In the genomic region with DNA sequence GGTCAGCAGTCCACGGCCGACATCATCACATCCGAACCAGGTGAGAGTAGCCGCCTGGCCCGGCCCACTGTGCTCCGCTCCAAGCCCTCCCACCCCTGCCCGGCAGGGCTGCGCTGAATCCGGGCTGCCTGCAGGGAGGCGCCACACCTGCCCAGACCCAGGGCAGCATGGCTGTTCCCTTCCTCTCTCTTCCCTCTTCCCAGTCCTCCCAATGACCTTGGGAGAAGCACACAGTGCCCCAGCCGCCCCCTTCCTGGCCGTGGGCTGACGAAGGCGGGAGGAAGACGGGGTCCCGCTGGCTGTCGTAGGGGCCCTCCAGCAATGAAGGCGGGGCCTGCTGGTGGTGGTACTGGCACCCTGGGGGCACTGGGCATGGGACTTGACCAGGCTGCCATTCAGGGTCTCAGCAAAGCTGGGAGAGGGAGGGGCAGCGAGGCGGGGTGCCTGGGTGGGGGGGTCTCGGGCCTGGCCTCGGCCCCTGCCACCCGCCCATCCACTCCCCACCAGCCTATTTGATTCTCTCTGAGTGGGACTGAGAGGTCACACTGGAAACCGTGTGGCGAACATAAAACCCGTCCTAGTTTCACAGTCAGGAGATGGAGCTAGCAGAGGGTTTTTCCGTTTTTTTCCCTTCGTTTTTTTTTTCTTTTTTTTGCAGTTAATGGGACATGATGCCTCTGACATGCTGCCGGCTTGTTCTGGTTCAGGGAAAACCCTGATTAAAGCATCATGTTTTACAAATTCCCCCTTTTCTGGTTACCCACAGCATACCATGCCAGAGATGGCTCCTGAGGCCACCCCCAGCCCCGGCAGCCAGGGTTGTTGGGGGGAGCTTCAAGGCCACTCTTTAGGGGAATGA, we compare ENCODE assay signal across 30 cellular contexts. TPM values are rescaled to one million over a fixed set of nuclear protein-coding genes. Genes with fewer than 3 reads are reported as not detected.
DNase-seq lines count a peak whose midpoint lies in the region; ATAC-seq, FAIRE-seq and TF ChIP-seq lines count a peak whose summit lies in the region.
"Had no signal": no experiment of that assay in that cellular context is flagged by ENCODE, and none has a peak within 500 bp of the region (broad histone marks: within the 10 kb centered on the region; RNA-seq: fewer than 3 reads in every experiment).

No MANE protein-coding gene starts in this region.

- H3K27ac ChIP-seq in osteoblast (ENCODE audit: low read depth, low read length) = no peak overlapping the region
- H3K27ac ChIP-seq: colonic mucosa, gastrocnemius medialis, hepatocyte, prostate gland, RWPE1 had no signal

- DNase-seq in HFFc6 (no peak), amniotic stem cell (lab: John Stamatoyannopoulos, UW) (peak; percentile 16), kidney epithelial cell (ENCODE audit: low read depth) (no peak), NCI-H526 (lab: John Stamatoyannopoulos, UW) (no peak), osteoblast (ENCODE audit: insufficient read length, low spot score, missing footprints) (no peak), MG63 (no peak)
- DNase-seq: activated CD4-positive, alpha-beta T cell treated with anti-CD3 and anti-CD28 coated beads for 1 hour; activated CD8-positive, alpha-beta T cell treated with anti-CD3 and anti-CD28 coated beads, Interleukin-2, amount 10 ng/mL, durations not matched to agents 7 days and 5 days; aorta; colonic mucosa; effector memory CD8-positive, alpha-beta T cell; gastrocnemius medialis; Kasumi-1; NCI-H1694 treated with DMSO at 0.1 percent for 48 hours; NCI-H82; stimulated activated CD4-positive, alpha-beta T cell treated with anti-CD3 and anti-CD28 coated beads, Interleukin-4, amount 100 ng/mL, for 4 hours had no signal

- H3K27me3 ChIP-seq in kidney epithelial cell (ENCODE audit: control insufficient read depth, insufficient read depth, low read length) = no peaks in the 10 kb centered on the region
- no peaks in the 10 kb centered on the region for H3K27me3 ChIP-seq in osteoblast (ENCODE audit: insufficient read depth, low read length)
- no peaks in the 10 kb centered on the region for H3K27me3 ChIP-seq in MG63
- H3K27me3 ChIP-seq: colonic mucosa, gastrocnemius medialis, hepatocyte had no signal

- FAIRE-seq in G401.6 (lab: Jason Lieb, UNC) = peak; percentile 15
- FAIRE-seq: D721Med had no signal

- H3K4me2 ChIP-seq in osteoblast (ENCODE audit: insufficient read depth, low read length) = no peak overlapping the region
- H3K4me2 ChIP-seq: hepatocyte had no signal

- H3K36me3 Mint-ChIP-seq in HFFc6 (ENCODE audit: low read depth) = no peaks in the 10 kb centered on the region
- H3K36me3 Mint-ChIP-seq: activated naive CD4-positive, alpha-beta T cell treated with anti-CD3 and anti-CD28 coated beads, Interleukin-2, amount 50 U/mL, for 72 hours; memory B cell; stimulated activated memory B cell treated with anti-CD40 and anti-IgM and Interleukin-4, amounts not matched to agents 10 μg/mL and 1 μg/mL and 100 μg/mL, for 72 hours had no signal

- H3K9me3 Mint-ChIP-seq in HFFc6 = no peaks in the 10 kb centered on the region
- H3K9me3 Mint-ChIP-seq: activated naive CD4-positive, alpha-beta T cell treated with anti-CD3 and anti-CD28 coated beads, Interleukin-2, amount 50 U/mL, for 72 hours; activated T-helper 2 cell treated with anti-CD3 and anti-CD28 coated beads, Interferon-gamma antibody, Interleukin-2, Interleukin-4, amounts not matched to agents 10 μg/mL and 5 μg/mL and 100 μg/mL, durations not matched to agents 14 hours and 24 hours and 36 hours; effector memory CD8-positive, alpha-beta T cell; memory B cell; stimulated activated memory B cell treated with anti-CD40 and anti-IgM and Interleukin-4, amounts not matched to agents 10 μg/mL and 1 μg/mL and 100 μg/mL, for 72 hours; T-helper 1 cell treated with Interleukin-12 subunit alpha and Interleukin-12 subunit beta and Interleukin-4 antibody, amounts not matched to agents 30 μg/mL and 1 μg/mL, for 36 hours had no signal

- no peak for ATAC-seq in GM21619 (IDR thresholded peaks at IDR 0.05; ENCODE audit: unreplicated experiment)
- ATAC-seq: activated CD8-positive, alpha-beta T cell treated with anti-CD3 and anti-CD28 coated beads, Interleukin-2, amount 10 ng/mL, durations not matched to agents 7 days and 5 days; activated naive CD4-positive, alpha-beta T cell treated with anti-CD3 and anti-CD28 coated beads, Interleukin-2, amount 50 U/mL, for 72 hours; effector memory CD8-positive, alpha-beta T cell; esophagus mucosa; gastrocnemius medialis; left lobe of liver; stimulated activated memory B cell treated with anti-CD40 and anti-IgM and Interleukin-4, amounts not matched to agents 10 μg/mL and 1 μg/mL and 100 μg/mL, for 72 hours had no signal

- no peaks in the 10 kb centered on the region for H3K4me1 Mint-ChIP-seq in HFFc6 (ENCODE audit: low read depth)
- H3K4me1 Mint-ChIP-seq: CD14-positive monocyte; memory B cell; stimulated activated memory B cell treated with anti-CD40 and anti-IgM and Interleukin-4, amounts not matched to agents 10 μg/mL and 1 μg/mL and 100 μg/mL, for 72 hours had no signal

- H3K9me3 ChIP-seq in osteoblast (ENCODE audit: low read depth, low read length) = no peaks in the 10 kb centered on the region
- no peaks in the 10 kb centered on the region for H3K9me3 ChIP-seq in MG63
- H3K9me3 ChIP-seq: colonic mucosa, gastrocnemius medialis, prostate gland had no signal

- H4K20me1 ChIP-seq in osteoblast (ENCODE audit: insufficient read depth, low read length) = no peaks in the 10 kb centered on the region

- no peak overlapping the region for H2AFZ ChIP-seq in osteoblast (ENCODE audit: low read length)
- H2AFZ ChIP-seq: hepatocyte had no signal

- H3K36me3 ChIP-seq in kidney epithelial cell (ENCODE audit: control insufficient read depth, insufficient read depth, low read length) (no peaks in the 10 kb centered on the region), osteoblast (ENCODE audit: insufficient read depth, low read length) (no peaks in the 10 kb centered on the region), MG63 (peaks cover 13% of the 10 kb centered on the region)
- H3K36me3 ChIP-seq: gastrocnemius medialis, prostate gland had no signal

- H3K79me2 ChIP-seq in osteoblast (ENCODE audit: insufficient read depth, low read length) = no peaks in the 10 kb centered on the region
- H3K79me2 ChIP-seq: hepatocyte had no signal

- H3K4me3 ChIP-seq in kidney epithelial cell (ENCODE audit: low read depth, low read length) (no peak overlapping the region), osteoblast (ENCODE audit: insufficient read depth, low read length) (no peak overlapping the region), MG63 (no peak overlapping the region)
- H3K4me3 ChIP-seq: colonic mucosa, gastrocnemius medialis, hepatocyte, prostate gland had no signal

- TF ChIP-seq CTCF in HFFc6 (IDR thresholded peaks at IDR 0.05) (peak; percentile 21; the same call in 1 of the 2 replicates), kidney epithelial cell (IDR thresholded peaks at IDR 0.05; ENCODE audit: insufficient read depth, low read length, poor library complexity, severe bottlenecking) (peak; percentile 19), osteoblast (IDR thresholded peaks at IDR 0.05; ENCODE audit: extremely low read depth, low read depth, low read length) (no peak)

- peaks cover 2% of the 10 kb centered on the region for H3K27me3 Mint-ChIP-seq in HFFc6 (ENCODE audit: insufficient read depth)

- H3K27ac Mint-ChIP-seq in HFFc6 = no peak overlapping the region
- H3K27ac Mint-ChIP-seq: activated CD8-positive, alpha-beta T cell treated with anti-CD3 and anti-CD28 coated beads, Interleukin-2, amount 10 ng/mL, durations not matched to agents 7 days and 5 days; activated naive CD4-positive, alpha-beta T cell treated with anti-CD3 and anti-CD28 coated beads, Interleukin-2, amount 50 U/mL, for 72 hours; activated T-helper 2 cell treated with anti-CD3 and anti-CD28 coated beads, Interferon-gamma antibody, Interleukin-2, Interleukin-4, amounts not matched to agents 10 μg/mL and 5 μg/mL and 100 μg/mL, durations not matched to agents 14 hours and 24 hours and 36 hours; CD14-positive monocyte; effector memory CD8-positive, alpha-beta T cell; memory B cell; stimulated activated memory B cell treated with anti-CD40 and anti-IgM and Interleukin-4, amounts not matched to agents 10 μg/mL and 1 μg/mL and 100 μg/mL, for 72 hours; T-helper 1 cell treated with Interleukin-12 subunit alpha and Interleukin-12 subunit beta and Interleukin-4 antibody, amounts not matched to agents 30 μg/mL and 1 μg/mL, for 36 hours had no signal

- no peaks in the 10 kb centered on the region for H3K4me1 ChIP-seq in osteoblast (ENCODE audit: insufficient read depth, low read length)
- H3K4me1 ChIP-seq: gastrocnemius medialis, prostate gland had no signal

- H3K4me3 Mint-ChIP-seq in HFFc6 = no peak overlapping the region
- H3K4me3 Mint-ChIP-seq: activated CD8-positive, alpha-beta T cell treated with anti-CD3 and anti-CD28 coated beads, Interleukin-2, amount 10 ng/mL, durations not matched to agents 7 days and 5 days; CD14-positive monocyte; effector memory CD8-positive, alpha-beta T cell; memory B cell; stimulated activated memory B cell treated with anti-CD40 and anti-IgM and Interleukin-4, amounts not matched to agents 10 μg/mL and 1 μg/mL and 100 μg/mL, for 72 hours; T-helper 1 cell treated with Interleukin-12 subunit alpha and Interleukin-12 subunit beta and Interleukin-4 antibody, amounts not matched to agents 30 μg/mL and 1 μg/mL, for 36 hours had no signal

RNA-seq across cellular contexts. Expression of gene BAHCC1, which starts 50.6 kb away (rescaled TPM):
- total RNA-seq in HFFc6 (2021; fragmentation: NEBNext Ultra II Directional; extraction: Animal tissue kit (Norgen Biotek cat#: 25700)) = 1 to 10 TPM; 7.3 to 9.7 (median 8.3) TPM
- total RNA-seq in kidney epithelial cell = 6.6 and 15.1 TPM in 2 replicates
- total RNA-seq in osteoblast = 11.2 and 11.5 TPM in 2 replicates
- 3.6 and 10.4 TPM in 2 replicates for total RNA-seq in MG63 (2014; rRNA removed; shearing (Covaris generic); ENCODE audit: low replicate concordance)
